8 cellular contexts compared by ENCODE assay signal in genomic region chr20:34675993-34676641, GRCh38. TPM values are rescaled to one million over a fixed set of nuclear protein-coding genes. Genes with fewer than 3 reads are reported as not detected.
DNase-seq lines count a peak whose midpoint lies in the region; ATAC-seq, FAIRE-seq and TF ChIP-seq lines count a peak whose summit lies in the region.

No MANE protein-coding gene starts in this region.

- H3K36me3 ChIP-seq in left ventricle myocardium inferior = no peaks in the 10 kb centered on the region
- no peaks in the 10 kb centered on the region for H3K36me3 ChIP-seq in astrocyte (ENCODE audit: insufficient read depth, low read length)
- no peaks in the 10 kb centered on the region for H3K36me3 ChIP-seq in lung (ENCODE audit: control insufficient read depth in 2 of 2, insufficient read depth in 2 of 2, low read length in 2 of 2)
- H3K36me3 ChIP-seq in uterus = no peaks in the 10 kb centered on the region

- intact Hi-C loops in left ventricle myocardium inferior (cut with micrococcal nuclease) (no loop called here), cardiac septum (cut with DNase I) (loop anchor here (2.0 kb wide), 1 partner anchor 29 kb away; the partner anchor contains the start of gene TP53INP2), uterus (cut with DNase I; ENCODE audit: low total_unique reads) (no loop called here)

- H3K9me3 Mint-ChIP-seq in astrocyte (ENCODE audit: unreplicated experiment) = no peaks in the 10 kb centered on the region

- DNase-seq in left ventricle myocardium inferior = no peak
- no peak for DNase-seq in cardiac septum (ENCODE audit: low spot score)
- no peak for DNase-seq in astrocyte (ENCODE audit: low read depth)
- DNase-seq in lung (ENCODE audit: low spot score) = no peak
- DNase-seq in uterus = no peak
- no peak for DNase-seq in NCI-H1105 treated with DMSO at 0.1 percent for 48 hours (lab: John Stamatoyannopoulos, UW)
- DNase-seq in hippocampal formation (lab: John Stamatoyannopoulos, UW) = no peak

- H3K4me3 Mint-ChIP-seq in astrocyte (ENCODE audit: unreplicated experiment) = peak overlapping the region; percentile 94

- H3K9me3 ChIP-seq in left ventricle myocardium inferior (replicated peaks) = no peaks in the 10 kb centered on the region
- no peaks in the 10 kb centered on the region for H3K9me3 ChIP-seq in astrocyte (ENCODE audit: insufficient read depth, low read depth, low read length)
- no peaks in the 10 kb centered on the region for H3K9me3 ChIP-seq in lung (ENCODE audit: control insufficient read depth in 2 of 2, insufficient read depth in 1 of 2, low read length in 1 of 2)
- H3K9me3 ChIP-seq in uterus = no peaks in the 10 kb centered on the region

- H3K27me3 ChIP-seq in left ventricle myocardium inferior (ENCODE audit: low read depth) (no peaks in the 10 kb centered on the region), astrocyte (ENCODE audit: insufficient read depth, low read length) (no peaks in the 10 kb centered on the region), lung (ENCODE audit: control insufficient read depth, insufficient read depth) (no peaks in the 10 kb centered on the region), uterus (no peaks in the 10 kb centered on the region)

- ATAC-seq in lung (ENCODE audit: insufficient read depth, low FRiP score) = no peak
- no peak for ATAC-seq in HG02884 (IDR thresholded peaks at IDR 0.05; ENCODE audit: unreplicated experiment)

- TF ChIP-seq CTCF in left ventricle myocardium inferior (IDR thresholded peaks at IDR 0.05; ENCODE audit: borderline replicate concordance) = no peak
- no peak for TF ChIP-seq CTCF in astrocyte (IDR thresholded peaks at IDR 0.05; ENCODE audit: insufficient read depth, low read depth, low read length)
- no peak for TF ChIP-seq CTCF in lung (IDR thresholded peaks at IDR 0.05; ENCODE audit: control extremely low read depth, extremely low read depth)
- TF ChIP-seq CTCF in uterus (IDR thresholded peaks at IDR 0.05) = no peak

- no peak for FAIRE-seq in astrocyte (lab: Jason Lieb, UNC)

- H3K27me3 Mint-ChIP-seq in astrocyte (ENCODE audit: low read depth, unreplicated experiment) = no peaks in the 10 kb centered on the region

- H3K36me3 Mint-ChIP-seq in astrocyte (ENCODE audit: low read depth, unreplicated experiment) = no peaks in the 10 kb centered on the region

- peak overlapping the region; percentile 79 for H3K4me3 ChIP-seq in left ventricle myocardium inferior
- H3K4me3 ChIP-seq in astrocyte (ENCODE audit: insufficient read depth, low read depth, low read length) = peak overlapping the region; percentile 94
- peak overlapping the region; percentile 49 for H3K4me3 ChIP-seq in lung
- H3K4me3 ChIP-seq in uterus = peak overlapping the region; percentile 87 to 95

- 1% methylated on average over 14 of the region's 14 CpGs for WGBS in lung, 2 donors

- H3K27ac ChIP-seq in left ventricle myocardium inferior (replicated peaks) = peak overlapping the region; percentile 82
- no peak overlapping the region for H3K27ac ChIP-seq in astrocyte (ENCODE audit: low read depth, low read length)
- peak overlapping the region in 1 of 2 donors; percentile 62 for H3K27ac ChIP-seq in lung (ENCODE audit: low read depth in 1 of 2, low read length in 1 of 2)
- H3K27ac ChIP-seq in uterus = peak overlapping the region; percentile 76 to 81

- H3K4me2 ChIP-seq in astrocyte (ENCODE audit: low read length) = peak overlapping the region; percentile 97

- H3K79me2 ChIP-seq in astrocyte (ENCODE audit: insufficient read depth, low read length) = peaks cover 18% of the 10 kb centered on the region

- peak overlapping the region; percentile 86 for H3K9ac ChIP-seq in astrocyte (ENCODE audit: low read length)

- H3K27ac Mint-ChIP-seq in astrocyte (ENCODE audit: unreplicated experiment) = peak overlapping the region; percentile 8

- H2AFZ ChIP-seq in astrocyte (ENCODE audit: low read depth, low read length) = peak overlapping the region; percentile 65

- peaks cover 21% of the 10 kb centered on the region for H3K4me1 ChIP-seq in left ventricle myocardium inferior
- H3K4me1 ChIP-seq in astrocyte (ENCODE audit: insufficient read depth, low read length) = peaks cover 3% of the 10 kb centered on the region
- H3K4me1 ChIP-seq in lung (ENCODE audit: control insufficient read depth in 2 of 2, insufficient read depth in 2 of 2, low read length in 2 of 2) = peaks cover 0 to 3% of the 10 kb centered on the region in 2 donors
- no peaks in the 10 kb centered on the region for H3K4me1 ChIP-seq in uterus

- peaks cover 2% of the 10 kb centered on the region for H3K4me1 Mint-ChIP-seq in astrocyte (ENCODE audit: low read depth, unreplicated experiment)

- TF ChIP-seq POLR2A in uterus (IDR thresholded peaks at IDR 0.05) = no peak

- no peaks in the 10 kb centered on the region for H4K20me1 ChIP-seq in astrocyte (ENCODE audit: insufficient read depth, low read length)

RNA-seq across cellular contexts. Expression of gene PIGU, which starts 0.8 kb away (rescaled TPM):
- 13.7 TPM for total RNA-seq in left ventricle myocardium inferior
- 11.0 TPM for total RNA-seq in cardiac septum
- total RNA-seq in astrocyte = 16.7 and 17.4 TPM in 2 replicates
- 10 to 100 TPM; 15.7 to 20.2 TPM for total RNA-seq in lung
- 10 to 100 TPM; 19.9 to 21.2 TPM for polyA plus RNA-seq in lung
- 10 to 100 TPM in 2 of 4 donors, 1 to 10 TPM in 2; 9.5 to 17.5 (median 12.5) TPM for total RNA-seq in uterus

RNA-seq across cellular contexts. Expression of gene TP53INP2, which starts 28.0 kb away (rescaled TPM):
- total RNA-seq in left ventricle myocardium inferior = 132 TPM
- 117 TPM for total RNA-seq in cardiac septum
- 19.6 and 22.7 TPM in 2 replicates for total RNA-seq in astrocyte
- total RNA-seq in lung = 10 to 100 TPM in 1 of 2 donors, 1 to 10 TPM in 1; 7.8 to 19.5 TPM
- 10 to 100 TPM in 1 of 2 donors, 1 to 10 TPM in 1; 5.8 to 15.0 TPM for polyA plus RNA-seq in lung
- total RNA-seq in uterus = 10 to 100 TPM in 1 of 4 donors, 1 to 10 TPM in 3; 1.2 to 23.2 (median 2.8) TPM
